1 cellular context compared by ENCODE assay signal in genomic region chr17:77286391-77286640, GRCh38.
TF ChIP-seq lines count a peak whose summit lies in the region.

No MANE protein-coding gene starts in this region.

TF ChIP-seq in HepG2, 621 proteins besides CTCF, POLR2A, EP300 and RAD21 (continued from another document and continues in another):
- TF ChIP-seq, protein P1, sequence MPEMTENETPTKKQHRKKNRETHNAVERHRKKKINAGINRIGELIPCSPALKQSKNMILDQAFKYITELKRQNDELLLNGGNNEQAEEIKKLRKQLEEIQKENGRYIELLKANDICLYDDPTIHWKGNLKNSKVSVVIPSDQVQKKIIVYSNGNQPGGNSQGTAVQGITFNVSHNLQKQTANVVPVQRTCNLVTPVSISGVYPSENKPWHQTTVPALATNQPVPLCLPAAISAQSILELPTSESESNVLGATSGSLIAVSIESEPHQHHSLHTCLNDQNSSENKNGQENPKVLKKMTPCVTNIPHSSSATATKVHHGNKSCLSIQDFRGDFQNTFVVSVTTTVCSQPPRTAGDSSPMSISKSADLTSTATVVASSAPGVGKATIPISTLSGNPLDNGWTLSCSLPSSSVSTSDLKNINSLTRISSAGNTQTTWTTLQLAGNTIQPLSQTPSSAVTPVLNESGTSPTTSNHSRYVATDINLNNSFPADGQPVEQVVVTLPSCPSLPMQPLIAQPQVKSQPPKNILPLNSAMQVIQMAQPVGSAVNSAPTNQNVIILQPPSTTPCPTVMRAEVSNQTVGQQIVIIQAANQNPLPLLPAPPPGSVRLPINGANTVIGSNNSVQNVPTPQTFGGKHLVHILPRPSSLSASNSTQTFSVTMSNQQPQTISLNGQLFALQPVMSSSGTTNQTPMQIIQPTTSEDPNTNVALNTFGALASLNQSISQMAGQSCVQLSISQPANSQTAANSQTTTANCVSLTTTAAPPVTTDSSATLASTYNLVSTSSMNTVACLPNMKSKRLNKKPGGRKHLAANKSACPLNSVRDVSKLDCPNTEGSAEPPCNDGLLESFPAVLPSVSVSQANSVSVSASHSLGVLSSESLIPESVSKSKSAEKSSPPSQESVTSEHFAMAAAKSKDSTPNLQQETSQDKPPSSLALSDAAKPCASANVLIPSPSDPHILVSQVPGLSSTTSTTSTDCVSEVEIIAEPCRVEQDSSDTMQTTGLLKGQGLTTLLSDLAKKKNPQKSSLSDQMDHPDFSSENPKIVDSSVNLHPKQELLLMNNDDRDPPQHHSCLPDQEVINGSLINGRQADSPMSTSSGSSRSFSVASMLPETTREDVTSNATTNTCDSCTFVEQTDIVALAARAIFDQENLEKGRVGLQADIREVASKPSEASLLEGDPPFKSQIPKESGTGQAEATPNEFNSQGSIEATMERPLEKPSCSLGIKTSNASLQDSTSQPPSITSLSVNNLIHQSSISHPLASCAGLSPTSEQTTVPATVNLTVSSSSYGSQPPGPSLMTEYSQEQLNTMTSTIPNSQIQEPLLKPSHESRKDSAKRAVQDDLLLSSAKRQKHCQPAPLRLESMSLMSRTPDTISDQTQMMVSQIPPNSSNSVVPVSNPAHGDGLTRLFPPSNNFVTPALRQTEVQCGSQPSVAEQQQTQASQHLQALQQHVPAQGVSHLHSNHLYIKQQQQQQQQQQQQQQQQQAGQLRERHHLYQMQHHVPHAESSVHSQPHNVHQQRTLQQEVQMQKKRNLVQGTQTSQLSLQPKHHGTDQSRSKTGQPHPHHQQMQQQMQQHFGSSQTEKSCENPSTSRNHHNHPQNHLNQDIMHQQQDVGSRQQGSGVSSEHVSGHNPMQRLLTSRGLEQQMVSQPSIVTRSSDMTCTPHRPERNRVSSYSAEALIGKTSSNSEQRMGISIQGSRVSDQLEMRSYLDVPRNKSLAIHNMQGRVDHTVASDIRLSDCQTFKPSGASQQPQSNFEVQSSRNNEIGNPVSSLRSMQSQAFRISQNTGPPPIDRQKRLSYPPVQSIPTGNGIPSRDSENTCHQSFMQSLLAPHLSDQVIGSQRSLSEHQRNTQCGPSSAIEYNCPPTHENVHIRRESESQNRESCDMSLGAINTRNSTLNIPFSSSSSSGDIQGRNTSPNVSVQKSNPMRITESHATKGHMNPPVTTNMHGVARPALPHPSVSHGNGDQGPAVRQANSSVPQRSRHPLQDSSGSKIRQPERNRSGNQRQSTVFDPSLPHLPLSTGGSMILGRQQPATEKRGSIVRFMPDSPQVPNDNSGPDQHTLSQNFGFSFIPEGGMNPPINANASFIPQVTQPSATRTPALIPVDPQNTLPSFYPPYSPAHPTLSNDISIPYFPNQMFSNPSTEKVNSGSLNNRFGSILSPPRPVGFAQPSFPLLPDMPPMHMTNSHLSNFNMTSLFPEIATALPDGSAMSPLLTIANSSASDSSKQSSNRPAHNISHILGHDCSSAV (CRISPR knock-in tag; IDR thresholded peaks at IDR 0.05; ENCODE audit: borderline replicate concordance), result no peak
- TF ChIP-seq ZNF318 (CRISPR knock-in tag; IDR thresholded peaks at IDR 0.05), result no peak; the same call in 1 of the 2 replicates
- TF ChIP-seq ZKSCAN1 (IDR thresholded peaks at IDR 0.05; ENCODE audit: low read length), result no peak
- TF ChIP-seq STAG1 (CRISPR knock-in tag; IDR thresholded peaks at IDR 0.05), result 0 out of 2 replicates have a peak, but pooled peaks have one; percentile 1
- TF ChIP-seq ZHX1 (CRISPR knock-in tag; IDR thresholded peaks at IDR 0.05; ENCODE audit: low read depth), result no peak
- TF ChIP-seq ZNF280D (CRISPR knock-in tag; IDR thresholded peaks at IDR 0.05), result 0 out of 2 replicates have a peak, but pooled peaks have one; percentile 34
- no peak for TF ChIP-seq MIXL1 (CRISPR knock-in tag; IDR thresholded peaks at IDR 0.05)
- no peak for TF ChIP-seq SOX13 (IDR thresholded peaks at IDR 0.05)
- 0 out of 4 replicates have a peak, but pooled peaks of 1 of the 2 experiments have one; percentile 33 for TF ChIP-seq SOX13 (CRISPR knock-in tag; conservative IDR thresholded peaks at IDR 0.05 in 1 of 2, IDR thresholded peaks at IDR 0.05 in 1 of 2)
- no peak for TF ChIP-seq IKZF4 (CRISPR knock-in tag; IDR thresholded peaks at IDR 0.05; ENCODE audit: borderline replicate concordance, low read depth, not compliant biosample characterization)
- TF ChIP-seq, protein P2, sequence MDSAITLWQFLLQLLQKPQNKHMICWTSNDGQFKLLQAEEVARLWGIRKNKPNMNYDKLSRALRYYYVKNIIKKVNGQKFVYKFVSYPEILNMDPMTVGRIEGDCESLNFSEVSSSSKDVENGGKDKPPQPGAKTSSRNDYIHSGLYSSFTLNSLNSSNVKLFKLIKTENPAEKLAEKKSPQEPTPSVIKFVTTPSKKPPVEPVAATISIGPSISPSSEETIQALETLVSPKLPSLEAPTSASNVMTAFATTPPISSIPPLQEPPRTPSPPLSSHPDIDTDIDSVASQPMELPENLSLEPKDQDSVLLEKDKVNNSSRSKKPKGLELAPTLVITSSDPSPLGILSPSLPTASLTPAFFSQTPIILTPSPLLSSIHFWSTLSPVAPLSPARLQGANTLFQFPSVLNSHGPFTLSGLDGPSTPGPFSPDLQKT (CRISPR knock-in tag; IDR thresholded peaks at IDR 0.05; ENCODE audit: borderline replicate concordance), result no peak
- TF ChIP-seq SOX6 (IDR thresholded peaks at IDR 0.05), result no peak
- no peak for TF ChIP-seq SOX6 (CRISPR knock-in tag; IDR thresholded peaks at IDR 0.05)
- TF ChIP-seq POLR2G (IDR thresholded peaks at IDR 0.05; ENCODE audit: low read depth, low read length), result peak; percentile 77
- TF ChIP-seq ZNF225 (CRISPR knock-in tag; IDR thresholded peaks at IDR 0.05), result 0 out of 2 replicates have a peak, but pooled peaks have one; percentile 15
- TF ChIP-seq ZNF800 (CRISPR knock-in tag; IDR thresholded peaks at IDR 0.05), result no peak; the same call in 1 of the 2 replicates
- peak; percentile 37; the same call in 1 of the 2 replicates for TF ChIP-seq ZNF572 (CRISPR knock-in tag; IDR thresholded peaks at IDR 0.05)
- TF ChIP-seq, protein P3, sequence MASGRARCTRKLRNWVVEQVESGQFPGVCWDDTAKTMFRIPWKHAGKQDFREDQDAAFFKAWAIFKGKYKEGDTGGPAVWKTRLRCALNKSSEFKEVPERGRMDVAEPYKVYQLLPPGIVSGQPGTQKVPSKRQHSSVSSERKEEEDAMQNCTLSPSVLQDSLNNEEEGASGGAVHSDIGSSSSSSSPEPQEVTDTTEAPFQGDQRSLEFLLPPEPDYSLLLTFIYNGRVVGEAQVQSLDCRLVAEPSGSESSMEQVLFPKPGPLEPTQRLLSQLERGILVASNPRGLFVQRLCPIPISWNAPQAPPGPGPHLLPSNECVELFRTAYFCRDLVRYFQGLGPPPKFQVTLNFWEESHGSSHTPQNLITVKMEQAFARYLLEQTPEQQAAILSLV (CRISPR knock-in tag; IDR thresholded peaks at IDR 0.05; ENCODE audit: borderline replicate concordance), result 0 out of 2 replicates have a peak, but pooled peaks have one; percentile 17
- no peak for TF ChIP-seq ZNF768 (CRISPR knock-in tag; IDR thresholded peaks at IDR 0.05)
